In genomic region chr12:69916541-69917270, GRCh38 we compare ENCODE assay signal across 17 cellular contexts.
DNase-seq lines count a peak whose midpoint lies in the region; ATAC-seq and TF ChIP-seq lines count a peak whose summit lies in the region.
"Had no signal": no experiment of that assay in that cellular context is flagged by ENCODE, and none has a peak within 500 bp of the region (broad histone marks: within the 10 kb centered on the region; RNA-seq: fewer than 3 reads in every experiment).

No MANE protein-coding gene starts in this region.

- no peak overlapping the region for H2AK5ac ChIP-seq in neuronal stem cell (ENCODE audit: low read depth, low read length)

- no peak overlapping the region for H2BK120ac ChIP-seq in neuronal stem cell (ENCODE audit: low read depth, low read length)

- no peak for TF ChIP-seq CTCF in foreskin keratinocyte (conservative IDR thresholded peaks at IDR 0.05)

- H3K27me3 ChIP-seq in foreskin keratinocyte (no peaks in the 10 kb centered on the region), neuronal stem cell (ENCODE audit: control insufficient read depth in 3 of 3, insufficient read depth in 3 of 3, low read depth in 1 of 3, low read length in 3 of 3) (no peaks in the 10 kb centered on the region)
- H3K27me3 ChIP-seq: transverse colon had no signal

- no peak overlapping the region for H2BK5ac ChIP-seq in neuronal stem cell (ENCODE audit: low read length)

- H3K9ac ChIP-seq in neuronal stem cell (ENCODE audit: low read depth, low read length, poor library complexity), result no peak overlapping the region

- H3K23ac ChIP-seq in neuronal stem cell (ENCODE audit: low read depth, low read length, poor library complexity), result no peak overlapping the region

- H3K9me3 ChIP-seq in neuronal stem cell (replicated peaks in 1 of 2; ENCODE audit: control insufficient read depth in 2 of 2, insufficient read depth in 1 of 2, low read depth in 1 of 2, low read length in 2 of 2), result peaks cover 0 to 5% of the 10 kb centered on the region in 2 donors
- H3K9me3 ChIP-seq: transverse colon had no signal

- no peak overlapping the region for H3K4me3 ChIP-seq in neuronal stem cell (ENCODE audit: low read length in 2 of 2)
- H3K4me3 ChIP-seq: transverse colon had no signal

- no peak overlapping the region for H2BK15ac ChIP-seq in neuronal stem cell (ENCODE audit: low read length)

- WGBS in neuronal stem cell (ENCODE audit: extremely low coverage in 2 of 2, insufficient read length in 2 of 2, insufficient replicate concordance in 1 of 2), 2 donors, result no CpG with 5 or more reads among the region's 5 CpGs

- no peak overlapping the region for H3K4ac ChIP-seq in neuronal stem cell (ENCODE audit: low read length)

- DNase-seq in ELF-1 (ENCODE audit: low read depth, low spot score) (peak; percentile 77), NCI-H510A treated with DMSO at 0.1 percent for 48 hours (lab: John Stamatoyannopoulos, UW) (peak; percentile 55), foreskin keratinocyte (no peak), neuronal stem cell (ENCODE audit: low spot score) (no peak)
- DNase-seq in activated CD4-positive, alpha-beta T cell treated with anti-CD3 and anti-CD28 coated beads, Interleukin-2, amount 50 U/mL, for 48 hours, result no peak
- no peak for DNase-seq in stimulated activated CD4-positive, alpha-beta T cell treated with anti-CD3 and anti-CD28 coated beads, Interleukin-4, amount 100 ng/mL, for 24 hours
- DNase-seq: activated CD4-positive, alpha-beta T cell treated with anti-CD3 and anti-CD28 coated beads for 4 hours; activated naive CD8-positive, alpha-beta T cell treated with anti-CD3 and anti-CD28 coated beads, Interleukin-2, amount 50 U/mL, for 24 hours; Calu3; NCI-H1930; NCI-H774; retina; SHP77 treated with DMSO at 0.1 percent for 48 hours; stimulated activated CD8-positive, alpha-beta memory T cell treated with anti-CD3 and anti-CD28 coated beads, Interleukin-4, amount 100 ng/mL, for 48 hours; transverse colon had no signal

- H3K4me1 ChIP-seq in foreskin keratinocyte, result no peaks in the 10 kb centered on the region
- no peaks in the 10 kb centered on the region for H3K4me1 ChIP-seq in neuronal stem cell (ENCODE audit: control insufficient read depth in 2 of 2, insufficient read depth in 1 of 2, low read depth in 1 of 2, low read length in 2 of 2)

- no peak overlapping the region for H3K27ac ChIP-seq in foreskin keratinocyte
- no peak overlapping the region for H3K27ac ChIP-seq in neuronal stem cell (replicated peaks; ENCODE audit: low read length)

- H3K4me2 ChIP-seq in neuronal stem cell (ENCODE audit: insufficient read depth, low read length, poor library complexity, severe bottlenecking), result no peak overlapping the region

- H4K91ac ChIP-seq in neuronal stem cell (ENCODE audit: low read depth, low read length, poor library complexity), result no peak overlapping the region

- no peak overlapping the region for H3K14ac ChIP-seq in neuronal stem cell (ENCODE audit: low read length)

- H4K8ac ChIP-seq in neuronal stem cell (ENCODE audit: low read depth, low read length), result no peak overlapping the region

- no peak overlapping the region for H2BK12ac ChIP-seq in neuronal stem cell (ENCODE audit: low read length)

- H2AFZ ChIP-seq in neuronal stem cell (ENCODE audit: low read length), result peak overlapping the region; percentile 43

- H3K36me3 ChIP-seq in neuronal stem cell (replicated peaks in 1 of 2; ENCODE audit: control insufficient read depth in 2 of 2, insufficient read depth in 2 of 2, low read length in 2 of 2), result no peaks in the 10 kb centered on the region
- H3K36me3 ChIP-seq: transverse colon had no signal

- no peaks in the 10 kb centered on the region for H3K79me1 ChIP-seq in neuronal stem cell (ENCODE audit: low read depth, low read length)

- H3K18ac ChIP-seq in neuronal stem cell (ENCODE audit: low read length), result no peak overlapping the region

- peak; percentile 23 for ATAC-seq in foreskin keratinocyte
- no peak for ATAC-seq in HG02759 (IDR thresholded peaks at IDR 0.05; ENCODE audit: unreplicated experiment)
- no peak for ATAC-seq in HG03139 (IDR thresholded peaks at IDR 0.05; ENCODE audit: unreplicated experiment)
- ATAC-seq: activated naive CD8-positive, alpha-beta T cell treated with anti-CD3 and anti-CD28 coated beads, Interleukin-2, amount 50 U/mL, for 24 hours had no signal

Comparison
In these comparisons a context has a peak if more than half of its experiments do, and no peak if none do; other contexts are left out.
1. DNase-seq: peak in ELF-1 (single experiment) and NCI-H510A treated with DMSO at 0.1 percent for 48 hours (single experiment); none in foreskin keratinocyte (0 of 2), neuronal stem cell (single experiment), activated CD4-positive, alpha-beta T cell treated with anti-CD3 and anti-CD28 coated beads, Interleukin-2, amount 50 U/mL, for 48 hours (0 of 2) and stimulated activated CD4-positive, alpha-beta T cell treated with anti-CD3 and anti-CD28 coated beads, Interleukin-4, amount 100 ng/mL, for 24 hours (single experiment).